Comparison of ENCODE assay signal across 15 cellular contexts in genomic region chr3:141663993-141664392, GRCh38.
DNase-seq lines count a peak whose midpoint lies in the region; FAIRE-seq and TF ChIP-seq lines count a peak whose summit lies in the region.
"Had no signal": no experiment of that assay in that cellular context is flagged by ENCODE, and none has a peak within 500 bp of the region (broad histone marks: within the 10 kb centered on the region; RNA-seq: fewer than 3 reads in every experiment).

No MANE protein-coding gene starts in this region.

- H3K4me1 ChIP-seq in astrocyte (ENCODE audit: insufficient read depth, low read length) = peaks cover 16% of the 10 kb centered on the region
- peaks cover 19% of the 10 kb centered on the region for H3K4me1 ChIP-seq in ovary (ENCODE audit: insufficient read depth)
- H3K4me1 ChIP-seq in OCI-LY7 (ENCODE audit: insufficient read depth, low read length, poor library complexity, severe bottlenecking) = no peaks in the 10 kb centered on the region

- 5 to 17% (median 6%) methylated on average over 8 of the region's 8 CpGs for WGBS in ovary, 3 donors

- no peak for TF ChIP-seq POLR2A in ovary (IDR thresholded peaks at IDR 0.05)

- FAIRE-seq in astrocyte (lab: Jason Lieb, UNC) = no peak

- intact Hi-C loops in ovary (cut with DNase I) (no loop called here), OCI-LY7 (cut with micrococcal nuclease; ENCODE audit: unreplicated experiment) (no loop called here)

- no TSS peak for BruUV-seq in OCI-LY7 (replicated peaks; lab: Mats Ljungman, UMichigan)

- H3K9me3 Mint-ChIP-seq in astrocyte (ENCODE audit: unreplicated experiment) = peaks cover 6% of the 10 kb centered on the region

- H3K36me3 Mint-ChIP-seq in astrocyte (ENCODE audit: low read depth, unreplicated experiment) = no peaks in the 10 kb centered on the region

- POLR2A ChIA-PET in OCI-LY7 (lab: Charles Lee) = no interaction called here

- peak overlapping the region; percentile 66 for H3K27ac Mint-ChIP-seq in astrocyte (ENCODE audit: unreplicated experiment)
- H3K27ac Mint-ChIP-seq: activated B cell treated with CpG ODN at 0.5 μM for 24 hours had no signal

- peaks cover 12% of the 10 kb centered on the region for H3K4me1 Mint-ChIP-seq in astrocyte (ENCODE audit: low read depth, unreplicated experiment)

- CTCF ChIA-PET in OCI-LY7 (lab: Charles Lee; ENCODE audit: unreplicated experiment) = no interaction called here

- H2AFZ ChIP-seq in astrocyte (ENCODE audit: low read depth, low read length) (no peak overlapping the region), OCI-LY7 (ENCODE audit: low read length) (no peak overlapping the region)

- H3K27me3 ChIP-seq in astrocyte (ENCODE audit: insufficient read depth, low read length) (no peaks in the 10 kb centered on the region), ovary (no peaks in the 10 kb centered on the region)

- H3K36me3 ChIP-seq in astrocyte (ENCODE audit: insufficient read depth, low read length) (no peaks in the 10 kb centered on the region), ovary (no peaks in the 10 kb centered on the region), OCI-LY7 (ENCODE audit: insufficient read depth, low read length) (no peaks in the 10 kb centered on the region)

- no peak overlapping the region for H3K4me3 ChIP-seq in astrocyte (ENCODE audit: insufficient read depth, low read depth, low read length)
- no peak overlapping the region for H3K4me3 ChIP-seq in ovary
- H3K4me3 ChIP-seq in OCI-LY7 (ENCODE audit: low read depth, low read length, poor library complexity, severe bottlenecking) = no peak overlapping the region

- H3K4me2 ChIP-seq in astrocyte (ENCODE audit: low read length) = no peak overlapping the region
- H3K4me2 ChIP-seq in OCI-LY7 (ENCODE audit: low read length) = no peak overlapping the region

- no peak overlapping the region for H3K27ac ChIP-seq in astrocyte (ENCODE audit: low read depth, low read length)
- peak overlapping the region in 1 of 2 donors; percentile 77 for H3K27ac ChIP-seq in ovary
- H3K27ac ChIP-seq in OCI-LY7 (ENCODE audit: low read depth, low read length, poor library complexity, severe bottlenecking) = no peak overlapping the region

- TF ChIP-seq CTCF in astrocyte (IDR thresholded peaks at IDR 0.05; ENCODE audit: insufficient read depth, low read depth, low read length) (no peak), ovary (IDR thresholded peaks at IDR 0.05) (no peak), OCI-LY7 (conservative IDR thresholded peaks at IDR 0.05; ENCODE audit: low read length) (no peak)

- H3K79me2 ChIP-seq in astrocyte (ENCODE audit: insufficient read depth, low read length) (no peaks in the 10 kb centered on the region), OCI-LY7 (ENCODE audit: insufficient read depth, low read depth, low read length) (no peaks in the 10 kb centered on the region)

- no peak overlapping the region for H3K4me3 Mint-ChIP-seq in astrocyte (ENCODE audit: unreplicated experiment)
- H3K4me3 Mint-ChIP-seq: activated B cell treated with CpG ODN at 0.5 μM for 24 hours had no signal

- H3K9me2 ChIP-seq in OCI-LY7 (ENCODE audit: insufficient read depth, low read length) = no peaks in the 10 kb centered on the region

- H3K9me3 ChIP-seq in astrocyte (ENCODE audit: insufficient read depth, low read depth, low read length) (no peaks in the 10 kb centered on the region), ovary (no peaks in the 10 kb centered on the region), OCI-LY7 (ENCODE audit: low read length) (peaks cover 9% of the 10 kb centered on the region; the same call in 1 of the 2 replicates)

- H3K27me3 Mint-ChIP-seq in astrocyte (ENCODE audit: low read depth, unreplicated experiment) = peaks cover 16% of the 10 kb centered on the region

- DNase-seq in EH (ENCODE audit: low read depth) (peak; percentile 45), astrocyte (ENCODE audit: low read depth) (no peak), iris pigment epithelial cell (ENCODE audit: low read depth) (peak; percentile 37), ovary (peak; percentile 55 to 85 (median 76)), OCI-LY7 (ENCODE audit: low spot score) (no peak), inferior parietal cortex (ENCODE audit: extremely low spot score) (no peak)
- no peak for DNase-seq in stimulated activated CD4-positive, alpha-beta T cell treated with anti-CD3 and anti-CD28 coated beads, Interleukin-2, amount 100 ng/mL, for 24 hours
- no peak for DNase-seq in activated T-cell treated with anti-CD3 and anti-CD28 coated beads, Interleukin-2, amount 50 U/mL, for 48 hours
- DNase-seq: activated B cell treated with CpG ODN at 0.5 μM for 24 hours; activated CD8-positive, alpha-beta memory T cell treated with anti-CD3 and anti-CD28 coated beads for 24 hours; GDM1; KG1; NCI-H1105; nucleus accumbens; stimulated activated naive CD4-positive, alpha-beta T cell treated with Interleukin-2 at 50 U/mL for 16 hours had no signal

- H3K9ac ChIP-seq in astrocyte (ENCODE audit: low read length) = no peak overlapping the region

- no peaks in the 10 kb centered on the region for H4K20me1 ChIP-seq in astrocyte (ENCODE audit: insufficient read depth, low read length)
- no peaks in the 10 kb centered on the region for H4K20me1 ChIP-seq in OCI-LY7 (ENCODE audit: insufficient read depth, low read length)

- no peak for TF ChIP-seq EP300 in ovary (IDR thresholded peaks at IDR 0.05)

Comparison
In these comparisons a context has a peak if more than half of its experiments do, and no peak if none do; other contexts are left out.
1. DNase-seq: peak in EH (single experiment), iris pigment epithelial cell (single experiment) and ovary (5 of 5); none in astrocyte (single experiment), OCI-LY7 (single experiment), stimulated activated CD4-positive, alpha-beta T cell treated with anti-CD3 and anti-CD28 coated beads, Interleukin-2, amount 100 ng/mL, for 24 hours (0 of 2), inferior parietal cortex (single experiment) and activated T-cell treated with anti-CD3 and anti-CD28 coated beads, Interleukin-2, amount 50 U/mL, for 48 hours (0 of 2).